22 cellular contexts compared by ENCODE assay signal in the genomic region with DNA sequence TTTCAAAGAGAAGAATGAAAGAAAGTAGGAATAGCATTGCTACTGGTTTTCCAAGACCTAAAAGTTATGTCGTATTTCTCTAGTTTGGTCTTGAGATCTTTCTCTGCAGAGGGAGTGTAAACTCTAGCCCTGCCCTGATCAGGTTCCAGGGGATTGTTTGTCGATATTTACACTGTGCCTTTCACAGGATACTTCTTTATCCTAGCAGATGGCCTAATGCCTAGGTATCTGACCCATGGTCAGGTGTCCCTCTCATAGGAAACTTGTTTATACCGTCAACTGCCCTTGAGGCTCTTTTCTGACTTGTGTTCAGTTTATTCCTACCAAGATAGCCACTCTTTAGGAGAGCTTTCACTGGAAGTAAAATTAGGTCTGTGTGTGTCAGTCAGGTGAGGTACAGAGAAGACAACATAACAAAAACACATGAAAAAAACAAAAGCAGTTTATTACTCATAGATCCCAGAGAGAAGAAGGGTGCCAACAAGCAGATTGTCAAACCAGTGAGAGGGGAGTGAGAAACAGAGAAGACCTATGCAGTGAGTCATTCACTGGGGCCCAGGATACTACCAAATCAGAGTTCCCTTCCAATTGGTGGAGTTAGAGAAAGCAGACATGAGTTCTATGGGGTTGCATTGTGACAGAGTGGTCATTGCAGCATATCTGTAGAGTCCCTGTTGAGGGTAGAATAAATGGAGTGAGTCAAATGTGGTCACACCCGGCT. TPM values are rescaled to one million over a fixed set of nuclear protein-coding genes. Genes with fewer than 3 reads are reported as not detected.
A peak's percentile ranks its signal among the peaks of the same experiment; 100 is the strongest.
DNase-seq lines count a peak whose midpoint lies in the region; ATAC-seq, FAIRE-seq and TF ChIP-seq lines count a peak whose summit lies in the region.
"Had no signal": no experiment of that assay in that cellular context is flagged by ENCODE, and none has a peak within 500 bp of the region (broad histone marks: within the 10 kb centered on the region; RNA-seq: fewer than 3 reads in every experiment).

No MANE protein-coding gene starts in this region.

- no peaks in the 10 kb centered on the region for H3K9me3 ChIP-seq in GM23248 (ENCODE audit: low read depth)
- H3K9me3 ChIP-seq in GM12878 (replicated peaks; ENCODE audit: control insufficient read depth, insufficient read depth, low read length) = no peaks in the 10 kb centered on the region
- H3K9me3 ChIP-seq: body of pancreas, HAP-1 had no signal

- no peaks in the 10 kb centered on the region for H3K27me3 ChIP-seq in GM23248 (replicated peaks; ENCODE audit: insufficient read depth)
- no peaks in the 10 kb centered on the region for H3K27me3 ChIP-seq in GM12878 (replicated peaks in 1 of 2; ENCODE audit: control insufficient read depth in 2 of 2, insufficient read depth in 2 of 2, low read length in 1 of 2)
- H3K27me3 ChIP-seq: body of pancreas had no signal

- no peaks in the 10 kb centered on the region for H3K9me2 ChIP-seq in GM23248 (ENCODE audit: insufficient read depth)

- H3F3A ChIP-seq in GM23248 (ENCODE audit: insufficient read depth) = no peaks in the 10 kb centered on the region

- RAD21 ChIA-PET in GM12878 (lab: Charles Lee; ENCODE audit: unreplicated experiment) = no interaction called here

- TF ChIP-seq CTCF in GM12878 (IDR thresholded peaks at IDR 0.05 in 2 of 3, conservative IDR thresholded peaks at IDR 0.05 in 1 of 3; ENCODE audit: control insufficient read depth in 2 of 3, extremely low read depth in 1 of 3, insufficient read depth in 1 of 3, low read depth in 3 of 3, low read length in 3 of 3) = no peak
- no peak for TF ChIP-seq CTCF in CD14-positive monocyte (IDR thresholded peaks at IDR 0.05)

- H3K9ac ChIP-seq in GM23248 (no peak overlapping the region), GM12878 (ENCODE audit: control insufficient read depth, insufficient read depth, low read length) (no peak overlapping the region)

- no peaks in the 10 kb centered on the region for H3K4me1 Mint-ChIP-seq in memory B cell
- peaks cover 2% of the 10 kb centered on the region for H3K4me1 Mint-ChIP-seq in CD14-positive monocyte
- H3K4me1 Mint-ChIP-seq: CD8-positive, alpha-beta memory T cell had no signal

- SMC1A ChIA-PET in GM12878 (lab: Charles Lee; ENCODE audit: uncharacterized antibody, unreplicated experiment) = interaction anchor here (0.6 to 0.7 kb wide), 2 partner anchors 1184 to 1456 kb away, joined by 3 read pairs; no protein-coding TSS in a partner anchor

- no peaks in the 10 kb centered on the region for H3K27me3 Mint-ChIP-seq in memory B cell
- H3K27me3 Mint-ChIP-seq in CD14-positive monocyte (ENCODE audit: low read depth in 3 of 3) = peaks cover 0 to 2% (median 0%) of the 10 kb centered on the region in 3 donors

- H3K36me3 ChIP-seq in GM23248 (ENCODE audit: low read depth) (no peaks in the 10 kb centered on the region), GM12878 (ENCODE audit: control insufficient read depth in 2 of 2, insufficient read depth in 2 of 2, low read length in 1 of 2) (no peaks in the 10 kb centered on the region)
- H3K36me3 ChIP-seq: HAP-1 had no signal

- no TSS peak for BruUV-seq in GM12878 (replicated peaks; lab: Mats Ljungman, UMichigan)

- H3K4me2 ChIP-seq in GM23248 (ENCODE audit: unreplicated experiment) = no peak overlapping the region
- H3K4me2 ChIP-seq in GM12878 (ENCODE audit: control insufficient read depth, insufficient read depth) = no peak overlapping the region

- POLR2A ChIA-PET in GM12878 (lab: Charles Lee) = no interaction called here

- no peak for TF ChIP-seq EP300 in GM12878 (IDR thresholded peaks at IDR 0.05; ENCODE audit: borderline replicate concordance in 1 of 2, control insufficient read depth in 1 of 2, low read depth in 2 of 2, low read length in 2 of 2)

- TF ChIP-seq POLR2A in GM12878 (IDR thresholded peaks at IDR 0.05; ENCODE audit: low read depth, low read length) (no peak), H54 (IDR thresholded peaks at IDR 0.05; ENCODE audit: low read depth, low read length) (no peak)

- ATAC-seq in GM12878 (peak; percentile 51), memory B cell (ENCODE audit: low read depth) (no peak)
- ATAC-seq: body of pancreas had no signal

- H3K27ac Mint-ChIP-seq in memory B cell (peak overlapping the region; percentile 56), CD14-positive monocyte (no peak overlapping the region)
- H3K27ac Mint-ChIP-seq: CD8-positive, alpha-beta memory T cell had no signal

- intact Hi-C loops in GM12878 (cut with micrococcal nuclease; ENCODE audit: unreplicated experiment) (no loop called here), CD14-positive monocyte (cut with micrococcal nuclease) (no loop called here)

- H3K79me2 ChIP-seq in GM23248 (ENCODE audit: insufficient read depth) (no peaks in the 10 kb centered on the region), GM12878 (ENCODE audit: control insufficient read depth, insufficient read depth, low read length) (no peaks in the 10 kb centered on the region)

- FAIRE-seq in GM12878 (lab: Jason Lieb, UNC) (no peak), H54 (lab: Jason Lieb, UNC) (no peak)
- FAIRE-seq: A204.1, frontal cortex, GM18507 had no signal

- H3K4me3 ChIP-seq in GM23248 = no peak overlapping the region
- H3K4me3 ChIP-seq in GM12878 = no peak overlapping the region
- H3K4me3 ChIP-seq: body of pancreas, HAP-1 had no signal

- TF ChIP-seq RAD21 in GM12878 (IDR thresholded peaks at IDR 0.05; ENCODE audit: insufficient read depth, low read depth, low read length) = no peak

- peak; percentile 14 for DNase-seq in SIG-M5 treated with dmso at 0.1 percent for 504 hours (lab: John Stamatoyannopoulos, UW; ENCODE audit: unreplicated experiment)
- no peak for DNase-seq in SIG-M5 (lab: John Stamatoyannopoulos, UW)
- peak; percentile 25 for DNase-seq in GM23248
- no peak for DNase-seq in GM12878 (ENCODE audit: low read depth, low spot score)
- DNase-seq in memory B cell (ENCODE audit: low spot score in 2 of 2) = no peak
- no peak for DNase-seq in GM03348 (ENCODE audit: low spot score)
- DNase-seq in CD14-positive monocyte (ENCODE audit: low spot score) = no peak
- no peak for DNase-seq in H54 (ENCODE audit: insufficient read length, low spot score)
- DNase-seq: activated T-cell treated with anti-CD3 and anti-CD28 coated beads, Interleukin-2, amount 50 U/mL, for 1 hour; body of pancreas; CD8-positive, alpha-beta memory T cell; erythroblast; GF-D8; NCI-H1417; NCI-H82; stimulated activated CD4-positive, alpha-beta T cell treated with anti-CD3 and anti-CD28 coated beads, Interleukin-15, amount 100 ng/mL, for 24 hours; stimulated activated naive CD4-positive, alpha-beta T cell treated with Interleukin-2 at 50 U/mL for 16 hours; T-helper 2 cell had no signal

- CTCF ChIA-PET in GM12878 (lab: Yijun Ruan, JAX) = no interaction called here

- in situ Hi-C loops in GM23248 (cut with MboI) (no loop called here), GM12878 (cut with MboI) (no loop called here)

- H4K20me1 ChIP-seq in GM23248 (ENCODE audit: insufficient read depth) = no peaks in the 10 kb centered on the region
- no peaks in the 10 kb centered on the region for H4K20me1 ChIP-seq in GM12878 (ENCODE audit: control insufficient read depth, insufficient read depth)

- no peaks in the 10 kb centered on the region for H3K4me1 ChIP-seq in GM23248 (ENCODE audit: insufficient read depth)
- no peaks in the 10 kb centered on the region for H3K4me1 ChIP-seq in GM12878 (ENCODE audit: control insufficient read depth, insufficient read depth, low read length)
- H3K4me1 ChIP-seq: body of pancreas had no signal

- H2AFZ ChIP-seq in GM23248 (no peak overlapping the region), GM12878 (ENCODE audit: control insufficient read depth, low read depth, low read length) (no peak overlapping the region)

- H3K4me3 Mint-ChIP-seq in memory B cell (no peak overlapping the region), CD14-positive monocyte (no peak overlapping the region)
- H3K4me3 Mint-ChIP-seq: CD8-positive, alpha-beta memory T cell had no signal

- H3K9me3 Mint-ChIP-seq in memory B cell (peaks cover 2% of the 10 kb centered on the region), CD14-positive monocyte (peaks cover 0 to 7% (median 0%) of the 10 kb centered on the region in 7 donors)

- 88 to 97% methylated on average over 4 of the region's 4 CpGs for WGBS in GM23248 (ENCODE audit: low coverage in 1 of 2, low lambda C conversion rate in 2 of 2, missing lambda C conversion rate in 2 of 2), 2 experiments
- WGBS in GM12878 (ENCODE audit: insufficient coverage, insufficient replicate concordance, low lambda C conversion rate, missing lambda C conversion rate) = 32% methylated on average over 4 of the region's 4 CpGs

- peaks cover 2% of the 10 kb centered on the region for H3K36me3 Mint-ChIP-seq in memory B cell
- H3K36me3 Mint-ChIP-seq in CD14-positive monocyte = no peaks in the 10 kb centered on the region

- H3K27ac ChIP-seq in GM23248 (no peak overlapping the region), GM12878 (ENCODE audit: control insufficient read depth, insufficient read depth) (no peak overlapping the region)
- H3K27ac ChIP-seq: body of pancreas had no signal

RNA-seq across cellular contexts. Expression of gene THOC2, which starts 40.6 kb away (rescaled TPM):
- 35.8 and 47.8 TPM in 2 replicates for total RNA-seq in GM23248 (2014; rRNA removed; shearing (Covaris generic))
- polyA plus RNA-seq in GM23248 (2016; fragmentation: Nextera tagmentation; extraction: Ambion mirVana) (47.4 and 53.4 TPM in 2 replicates), GM12878 (2011; rRNA removed) (136 and 209 TPM in 2 replicates), GM12878 (2014; fragmentation: Illumina TruSeq; extraction: Trizol) (97.0 and 115 TPM in 2 replicates), GM12878 (2014; fragmentation: Nextera tagmentation; extraction: Ambion mirVana) (100 to 1,000 TPM in 1 of 2 experiments, 10 to 100 TPM in 1; 65.9 to 100 TPM), GM12878 (2014; rRNA removed) (57.0 and 71.3 TPM in 2 replicates), GM12878 (2016; fragmentation: Nextera tagmentation; extraction: Ambion mirVana) (10 to 100 TPM; 74.6 to 75.7 TPM), CD14-positive monocyte (10 to 100 TPM; 12.5 to 21.4 TPM)
- 552 and 556 TPM in 2 replicates for total RNA-seq in GM12878 (2013; cell fraction: nucleolus; rRNA removed)
- total RNA-seq in GM12878 (2014; rRNA removed) (64.8 and 85.6 TPM in 2 replicates), GM12878 (2014; rRNA removed; fragmentation: Illumina TruSeq; extraction: Trizol) (107 and 114 TPM in 2 replicates), GM12878 (2021) (69.3 and 69.9 TPM in 2 replicates)
- polyA plus RNA-seq in GM12878 (2011; ENCODE audit: low read depth) = 39.9 TPM
- polyA plus RNA-seq in GM12878 (2011; cell fraction: cytosol; rRNA removed) = 31.2 and 32.3 TPM in 2 replicates
- polyA plus RNA-seq in GM12878 (2011; cell fraction: nucleus; rRNA removed) = 189 and 222 TPM in 2 replicates
- polyA plus RNA-seq in GM12878 (2012) = 50.7 and 64.0 TPM in 2 replicates
- 78.8 and 88.8 TPM in 2 replicates for polyA minus RNA-seq in GM12878 (2011; rRNA and poly(A)+ RNA removed)
- 21.8 and 27.4 TPM in 2 replicates for polyA minus RNA-seq in GM12878 (2011; cell fraction: cytosol; rRNA and poly(A)+ RNA removed)
- 129 and 143 TPM in 2 replicates for polyA minus RNA-seq in GM12878 (2011; cell fraction: nucleus; rRNA and poly(A)+ RNA removed)

Comparison
In these comparisons a context has a peak if more than half of its experiments do, and no peak if none do; other contexts are left out.
1. DNase-seq: peak in SIG-M5 treated with dmso at 0.1 percent for 504 hours (single experiment) and GM23248 (single experiment); none in SIG-M5 (single experiment), GM12878 (single experiment), memory B cell (0 of 2), GM03348 (single experiment), CD14-positive monocyte (single experiment) and H54 (single experiment).